1 cellular context compared by ENCODE assay signal in genomic region chr21:32278518-32279376, GRCh38.
TF ChIP-seq lines count a peak whose summit lies in the region.

A gene with protein sequence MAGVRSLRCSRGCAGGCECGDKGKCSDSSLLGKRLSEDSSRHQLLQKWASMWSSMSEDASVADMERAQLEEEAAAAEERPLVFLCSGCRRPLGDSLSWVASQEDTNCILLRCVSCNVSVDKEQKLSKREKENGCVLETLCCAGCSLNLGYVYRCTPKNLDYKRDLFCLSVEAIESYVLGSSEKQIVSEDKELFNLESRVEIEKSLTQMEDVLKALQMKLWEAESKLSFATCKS (minus strand): TSS chr21:32279049. CDS start chr21:32279014, 35 bp downstream.

TF ChIP-seq in GM12878, 131 proteins besides CTCF, POLR2A, EP300 and RAD21 (continued from another document):
- TF ChIP-seq, protein P1, sequence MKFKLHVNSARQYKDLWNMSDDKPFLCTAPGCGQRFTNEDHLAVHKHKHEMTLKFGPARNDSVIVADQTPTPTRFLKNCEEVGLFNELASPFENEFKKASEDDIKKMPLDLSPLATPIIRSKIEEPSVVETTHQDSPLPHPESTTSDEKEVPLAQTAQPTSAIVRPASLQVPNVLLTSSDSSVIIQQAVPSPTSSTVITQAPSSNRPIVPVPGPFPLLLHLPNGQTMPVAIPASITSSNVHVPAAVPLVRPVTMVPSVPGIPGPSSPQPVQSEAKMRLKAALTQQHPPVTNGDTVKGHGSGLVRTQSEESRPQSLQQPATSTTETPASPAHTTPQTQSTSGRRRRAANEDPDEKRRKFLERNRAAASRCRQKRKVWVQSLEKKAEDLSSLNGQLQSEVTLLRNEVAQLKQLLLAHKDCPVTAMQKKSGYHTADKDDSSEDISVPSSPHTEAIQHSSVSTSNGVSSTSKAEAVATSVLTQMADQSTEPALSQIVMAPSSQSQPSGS (IDR thresholded peaks at IDR 0.05; ENCODE audit: low read length): no peak
- peak; percentile 99 for TF ChIP-seq SIN3A (IDR thresholded peaks at IDR 0.05; ENCODE audit: low read depth, low read length)
- TF ChIP-seq SMC3 (IDR thresholded peaks at IDR 0.05; ENCODE audit: borderline replicate concordance, low read length): no peak
- no peak for TF ChIP-seq NFXL1 (IDR thresholded peaks at IDR 0.05; ENCODE audit: borderline replicate concordance)
- TF ChIP-seq HCFC1 (IDR thresholded peaks at IDR 0.05; ENCODE audit: low read length): peak; percentile 64
TF ChIP-seq in GM12878: peak in this region for 38.
